ENCODE assay signal across 8 cellular contexts in genomic region chr2:223797811-223798721, GRCh38. TPM values are rescaled to one million over a fixed set of nuclear protein-coding genes. Genes with fewer than 3 reads are reported as not detected.
DNase-seq lines count a peak whose midpoint lies in the region; ATAC-seq and TF ChIP-seq lines count a peak whose summit lies in the region.

No MANE protein-coding gene starts in this region.

- intact Hi-C loops in posterior vena cava (cut with DNase I), result loop anchor here in 1 of 2 donors (10.0 kb wide), 1 partner anchor 103 kb away; no protein-coding TSS in a partner anchor

- H3K27me3 ChIP-seq in DND-41 (ENCODE audit: insufficient read depth, low read length, poor library complexity), result no peaks in the 10 kb centered on the region

- peaks cover 7% of the 10 kb centered on the region for H3K36me3 Mint-ChIP-seq in effector memory CD8-positive, alpha-beta T cell (ENCODE audit: insufficient read depth)
- 0 out of 2 replicates have a peak, but pooled peaks cover 2% of the 10 kb centered on the region for H3K36me3 Mint-ChIP-seq in WTC11

- H3K4me3 Mint-ChIP-seq in effector memory CD8-positive, alpha-beta T cell, result no peak overlapping the region
- no peak overlapping the region for H3K4me3 Mint-ChIP-seq in WTC11

- no peak overlapping the region for H3K4me3 ChIP-seq in DND-41 (ENCODE audit: low read depth in 1 of 2, low read length in 2 of 2)

- H3K4me1 Mint-ChIP-seq in effector memory CD8-positive, alpha-beta T cell (ENCODE audit: low read depth in 2 of 2), result peaks cover 2 to 3% of the 10 kb centered on the region in 2 donors
- H3K4me1 Mint-ChIP-seq in WTC11, result peaks cover 2% of the 10 kb centered on the region; the same call in 1 of the 2 replicates

- no peaks in the 10 kb centered on the region for H3K79me2 ChIP-seq in DND-41 (ENCODE audit: insufficient read depth, low read length)

- H3K4me1 ChIP-seq in DND-41 (ENCODE audit: insufficient read depth, low read length), result no peaks in the 10 kb centered on the region

- H4K20me1 ChIP-seq in DND-41 (ENCODE audit: insufficient read depth, low read length), result no peaks in the 10 kb centered on the region

- POLR2A ChIA-PET in WTC11 (lab: Charles Lee), result no interaction called here

- H3K27ac Mint-ChIP-seq in effector memory CD8-positive, alpha-beta T cell, result no peak overlapping the region
- no peak overlapping the region for H3K27ac Mint-ChIP-seq in WTC11

- H3K27ac ChIP-seq in DND-41 (ENCODE audit: low read length), result no peak overlapping the region

- no peaks in the 10 kb centered on the region for H3K27me3 Mint-ChIP-seq in effector memory CD8-positive, alpha-beta T cell
- H3K27me3 Mint-ChIP-seq in WTC11 (ENCODE audit: low read depth), result no peaks in the 10 kb centered on the region

- TF ChIP-seq CTCF in DND-41 (IDR thresholded peaks at IDR 0.05; ENCODE audit: borderline replicate concordance, extremely low read depth, low read length, poor library complexity, severe bottlenecking) (peak; percentile 61), WTC11 (IDR thresholded peaks at IDR 0.05) (no peak)

- no peak overlapping the region for H3K4me2 ChIP-seq in DND-41 (ENCODE audit: insufficient read depth, low read length)

- DNase-seq in DND-41, result no peak
- DNase-seq in NCI-H82 (lab: John Stamatoyannopoulos, UW), result peak; percentile 72
- DNase-seq in effector memory CD8-positive, alpha-beta T cell, result peak; percentile 5 to 18 (median 7)
- peak; percentile 31 for DNase-seq in mucosa of gallbladder (ENCODE audit: low spot score)
- no peak for DNase-seq in posterior vena cava (ENCODE audit: low spot score)
- DNase-seq in WTC11 (ENCODE audit: low spot score), result no peak

- no peaks in the 10 kb centered on the region for H3K9me3 Mint-ChIP-seq in effector memory CD8-positive, alpha-beta T cell
- peaks cover 4% of the 10 kb centered on the region for H3K9me3 Mint-ChIP-seq in WTC11

- CTCF ChIA-PET in WTC11 (lab: Charles Lee), result interaction anchor here (0.7 to 2.0 kb wide), 12 partner anchors 9 to 337 kb away, joined by 3 to 9 read pairs (median 4); no protein-coding TSS in a partner anchor

- no peak overlapping the region for H2AFZ ChIP-seq in DND-41 (ENCODE audit: low read depth, low read length)

- ATAC-seq in DND-41 (ENCODE audit: insufficient read depth, low read depth) (no peak), GM19438 (IDR thresholded peaks at IDR 0.05; ENCODE audit: low read depth, unreplicated experiment) (peak; percentile 98), HG03342 (IDR thresholded peaks at IDR 0.05; ENCODE audit: unreplicated experiment) (peak; percentile 100), WTC11 (no peak)
- no peak for ATAC-seq in effector memory CD8-positive, alpha-beta T cell (replicated peaks)

- no peak overlapping the region for H3K9ac ChIP-seq in DND-41 (ENCODE audit: low read depth, low read length)

- H3K36me3 ChIP-seq in DND-41 (ENCODE audit: insufficient read depth, low read length), result no peaks in the 10 kb centered on the region

- H3K9me3 ChIP-seq in DND-41 (ENCODE audit: insufficient read depth, low read length, severe bottlenecking), result no peaks in the 10 kb centered on the region

TF ChIP-seq in WTC11, 78 proteins besides CTCF, POLR2A, EP300 and RAD21:
- TF ChIP-seq FOXP1 (CRISPR knock-in tag; IDR thresholded peaks at IDR 0.05; ENCODE audit: borderline replicate concordance), result no peak
- TF ChIP-seq RELA (CRISPR knock-in tag; IDR thresholded peaks at IDR 0.05; ENCODE audit: borderline replicate concordance), result no peak
- TF ChIP-seq, protein P1, sequence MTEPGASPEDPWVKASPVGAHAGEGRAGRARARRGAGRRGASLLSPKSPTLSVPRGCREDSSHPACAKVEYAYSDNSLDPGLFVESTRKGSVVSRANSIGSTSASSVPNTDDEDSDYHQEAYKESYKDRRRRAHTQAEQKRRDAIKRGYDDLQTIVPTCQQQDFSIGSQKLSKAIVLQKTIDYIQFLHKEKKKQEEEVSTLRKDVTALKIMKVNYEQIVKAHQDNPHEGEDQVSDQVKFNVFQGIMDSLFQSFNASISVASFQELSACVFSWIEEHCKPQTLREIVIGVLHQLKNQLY (CRISPR knock-in tag; IDR thresholded peaks at IDR 0.05), result no peak
- TF ChIP-seq GTF2I (CRISPR knock-in tag; conservative IDR thresholded peaks at IDR 0.05), result no peak
- TF ChIP-seq FOXJ3 (CRISPR knock-in tag; IDR thresholded peaks at IDR 0.05; ENCODE audit: borderline replicate concordance), result no peak
- no peak for TF ChIP-seq IRF1 (CRISPR knock-in tag; IDR thresholded peaks at IDR 0.05)
- no peak for TF ChIP-seq SP1 (CRISPR knock-in tag; conservative IDR thresholded peaks at IDR 0.05)
- no peak for TF ChIP-seq JAZF1 (CRISPR knock-in tag; IDR thresholded peaks at IDR 0.05)

RNA-seq across cellular contexts. Expression of gene AP1S3, which starts 39.3 kb away (rescaled TPM):
- total RNA-seq in mucosa of gallbladder, result 43.3 TPM
- 1 to 10 TPM; 1.2 to 1.5 TPM for total RNA-seq in posterior vena cava
- 12.2 to 17.4 TPM (median 15.8 TPM) in 3 replicates for total RNA-seq in WTC11 (2021)

Comparison
In these comparisons a context has a peak if more than half of its experiments do, and no peak if none do; other contexts are left out.
1. ATAC-seq: peak in GM19438 (single experiment) and HG03342 (single experiment); none in DND-41 (single experiment), effector memory CD8-positive, alpha-beta T cell (single experiment) and WTC11 (single experiment).
2. DNase-seq: peak in NCI-H82 (single experiment), effector memory CD8-positive, alpha-beta T cell (3 of 3) and mucosa of gallbladder (single experiment); none in DND-41 (single experiment), posterior vena cava (single experiment) and WTC11 (single experiment).